In the genomic region with DNA sequence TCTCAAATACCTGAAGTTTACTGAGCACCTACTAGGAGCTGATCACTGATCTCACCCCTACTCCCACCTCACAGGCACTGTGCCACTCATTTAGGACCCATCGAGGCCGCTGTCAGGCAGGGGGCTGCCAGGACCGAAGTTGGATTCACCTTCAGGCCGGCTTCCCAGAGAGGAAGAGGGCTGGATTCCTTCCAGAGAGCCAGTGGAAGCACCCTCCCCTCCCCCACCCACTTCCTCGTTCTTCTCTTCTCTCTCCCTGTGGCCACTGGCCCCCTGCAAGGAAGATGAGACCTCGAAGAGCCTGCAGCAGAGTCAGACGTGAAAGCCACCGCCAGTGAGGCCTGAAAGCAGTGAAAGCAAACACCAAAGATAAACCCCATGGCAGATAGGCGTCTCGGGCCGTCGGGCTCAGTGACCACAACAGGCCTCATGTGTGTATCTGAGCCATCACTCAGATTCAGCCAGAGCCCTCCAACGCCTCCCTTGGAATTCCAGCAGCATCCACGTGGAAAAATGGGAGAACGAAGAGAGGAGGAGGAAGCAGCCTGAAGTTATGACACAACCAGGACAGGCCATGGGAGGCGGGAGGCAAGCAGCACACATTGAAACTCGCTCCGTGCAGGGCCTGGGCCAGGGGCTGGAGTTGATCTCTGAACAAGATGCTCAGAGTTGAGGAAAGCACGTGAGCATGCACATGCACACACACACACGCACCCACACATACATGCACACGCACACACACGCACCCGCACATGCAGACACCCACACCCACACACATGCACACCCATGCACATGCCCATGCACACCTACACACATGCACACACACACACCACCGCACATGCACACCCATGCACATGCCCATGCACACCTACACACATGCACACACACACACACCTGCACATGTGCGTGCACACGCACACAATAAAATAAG, we compare ENCODE assay signal across 10 cellular contexts. TPM values are rescaled to one million over a fixed set of nuclear protein-coding genes. Genes with fewer than 3 reads are reported as not detected.
DNase-seq lines count a peak whose midpoint lies in the region; ATAC-seq and TF ChIP-seq lines count a peak whose summit lies in the region.
"Had no signal": no experiment of that assay in that cellular context is flagged by ENCODE, and none has a peak within 500 bp of the region (broad histone marks: within the 10 kb centered on the region; RNA-seq: fewer than 3 reads in every experiment).

No MANE protein-coding gene starts in this region.

- no peaks in the 10 kb centered on the region for H3K27me3 Mint-ChIP-seq in activated CD4-positive, alpha-beta T cell treated with anti-CD3 and anti-CD28 coated beads, Interleukin-2, amount 10 ng/mL, durations not matched to agents 24 days and 14 days

- H3K9me3 Mint-ChIP-seq in activated CD4-positive, alpha-beta T cell treated with anti-CD3 and anti-CD28 coated beads, Interleukin-2, amount 10 ng/mL, durations not matched to agents 24 days and 14 days: no peaks in the 10 kb centered on the region
- H3K9me3 Mint-ChIP-seq in stimulated activated effector memory CD8-positive, alpha-beta T cell treated with anti-CD3 and anti-CD28 coated beads, Interleukin-12 subunit alpha, Interleukin-12 subunit beta, amount 100 ng/mL, for 72 hours: no peaks in the 10 kb centered on the region

- H3K4me1 ChIP-seq in Peyer's patch: peaks cover 0 to 29% (median 18%) of the 10 kb centered on the region in 4 donors

- H3K27ac ChIP-seq in Peyer's patch (peak overlapping the region in 3 of 4 donors; percentile 25 to 82 (median 66)), epithelial cell of prostate (peak overlapping the region; percentile 64)

- TF ChIP-seq CTCF in Peyer's patch (IDR thresholded peaks at IDR 0.05): no peak

- intact Hi-C loops in activated CD4-positive, alpha-beta T cell treated with anti-CD3 and anti-CD28 coated beads, Interleukin-2, amount 10 ng/mL, durations not matched to agents 24 days and 14 days (cut with micrococcal nuclease): loop anchor here (10.0 kb wide), 1 partner anchor 455 kb away; a partner anchor contains a TSS

- no peak for TF ChIP-seq POLR2A in Peyer's patch (IDR thresholded peaks at IDR 0.05)

- H3K27ac Mint-ChIP-seq in activated CD4-positive, alpha-beta T cell treated with anti-CD3 and anti-CD28 coated beads, Interleukin-2, amount 10 ng/mL, durations not matched to agents 24 days and 14 days: peak overlapping the region; percentile 75
- H3K27ac Mint-ChIP-seq in stimulated activated effector memory CD8-positive, alpha-beta T cell treated with anti-CD3 and anti-CD28 coated beads, Interleukin-12 subunit alpha, Interleukin-12 subunit beta, amount 100 ng/mL, for 72 hours: peak overlapping the region; percentile 90

- no peaks in the 10 kb centered on the region for H3K36me3 ChIP-seq in Peyer's patch

- H3K9me3 ChIP-seq in Peyer's patch: no peaks in the 10 kb centered on the region

- H3K4me3 Mint-ChIP-seq in activated CD4-positive, alpha-beta T cell treated with anti-CD3 and anti-CD28 coated beads, Interleukin-2, amount 10 ng/mL, durations not matched to agents 24 days and 14 days: peak overlapping the region; percentile 77
- H3K4me3 Mint-ChIP-seq in stimulated activated effector memory CD8-positive, alpha-beta T cell treated with anti-CD3 and anti-CD28 coated beads, Interleukin-12 subunit alpha, Interleukin-12 subunit beta, amount 100 ng/mL, for 72 hours: peak overlapping the region; percentile 68

- DNase-seq in activated CD4-positive, alpha-beta T cell treated with anti-CD3 and anti-CD28 coated beads, Interleukin-2, amount 10 ng/mL, durations not matched to agents 24 days and 14 days: no peak
- DNase-seq in activated CD4-positive, alpha-beta T cell treated with anti-CD3 and anti-CD28 coated beads for 1 hour: no peak
- DNase-seq in Peyer's patch (peak in 1 of 3 donors; percentile 17), epithelial cell of prostate (ENCODE audit: low read depth, low spot score) (no peak), AG08395 (ENCODE audit: low spot score) (no peak)
- no peak for DNase-seq in stimulated activated effector memory CD8-positive, alpha-beta T cell treated with anti-CD3 and anti-CD28 coated beads, Interleukin-12 subunit alpha, Interleukin-12 subunit beta, amount 100 ng/mL, for 72 hours (ENCODE audit: low spot score in 2 of 2)

- H3K27me3 ChIP-seq in Peyer's patch: no peaks in the 10 kb centered on the region

- H3K4me1 Mint-ChIP-seq in activated CD4-positive, alpha-beta T cell treated with anti-CD3 and anti-CD28 coated beads, Interleukin-2, amount 10 ng/mL, durations not matched to agents 24 days and 14 days: peaks cover 35% of the 10 kb centered on the region
- H3K4me1 Mint-ChIP-seq in stimulated activated effector memory CD8-positive, alpha-beta T cell treated with anti-CD3 and anti-CD28 coated beads, Interleukin-12 subunit alpha, Interleukin-12 subunit beta, amount 100 ng/mL, for 72 hours: peaks cover 34% of the 10 kb centered on the region

- no peaks in the 10 kb centered on the region for H3K36me3 Mint-ChIP-seq in activated CD4-positive, alpha-beta T cell treated with anti-CD3 and anti-CD28 coated beads, Interleukin-2, amount 10 ng/mL, durations not matched to agents 24 days and 14 days (ENCODE audit: low read depth)
- H3K36me3 Mint-ChIP-seq in stimulated activated effector memory CD8-positive, alpha-beta T cell treated with anti-CD3 and anti-CD28 coated beads, Interleukin-12 subunit alpha, Interleukin-12 subunit beta, amount 100 ng/mL, for 72 hours: no peaks in the 10 kb centered on the region

- no peak overlapping the region for H3K4me3 ChIP-seq in Peyer's patch

- peak; percentile 23 for ATAC-seq in stimulated activated effector memory CD8-positive, alpha-beta T cell treated with anti-CD3 and anti-CD28 coated beads, Interleukin-12 subunit alpha, Interleukin-12 subunit beta, amount 100 ng/mL, for 72 hours
- ATAC-seq in HG02973 (IDR thresholded peaks at IDR 0.05; ENCODE audit: unreplicated experiment) (no peak), GM21529 (IDR thresholded peaks at IDR 0.05; ENCODE audit: unreplicated experiment) (no peak)

RNA-seq across cellular contexts. Expression of a gene that starts 6.2 kb away (rescaled TPM):
- total RNA-seq in activated CD4-positive, alpha-beta T cell treated with anti-CD3 and anti-CD28 coated beads, Interleukin-2, amount 10 ng/mL, durations not matched to agents 24 days and 14 days: 13.1 and 14.0 TPM in 2 replicates
- 10 to 100 TPM in 3 of 4 donors, 1 to 10 TPM in 1; 9.5 to 32.2 (median 25.5) TPM for total RNA-seq in Peyer's patch

RNA-seq across cellular contexts. Expression of a gene that starts 32.2 kb away (rescaled TPM):
- not detected in 2 replicates for total RNA-seq in activated CD4-positive, alpha-beta T cell treated with anti-CD3 and anti-CD28 coated beads, Interleukin-2, amount 10 ng/mL, durations not matched to agents 24 days and 14 days
- not detected for total RNA-seq in Peyer's patch

RNA-seq across cellular contexts. Expression of a gene that starts 38.3 kb away (rescaled TPM):
- not detected in 2 replicates for total RNA-seq in activated CD4-positive, alpha-beta T cell treated with anti-CD3 and anti-CD28 coated beads, Interleukin-2, amount 10 ng/mL, durations not matched to agents 24 days and 14 days
- not detected for total RNA-seq in Peyer's patch
- total RNA-seq: fibroblast of villous mesenchyme, omental fat pad had no signal

RNA-seq across cellular contexts. Expression of a gene that starts 48.8 kb away (rescaled TPM):
- total RNA-seq in activated CD4-positive, alpha-beta T cell treated with anti-CD3 and anti-CD28 coated beads, Interleukin-2, amount 10 ng/mL, durations not matched to agents 24 days and 14 days: 80.1 and 81.5 TPM in 2 replicates
- total RNA-seq in Peyer's patch: 10 to 100 TPM in 3 of 4 donors, 1 to 10 TPM in 1; 10.0 to 50.3 (median 11.5) TPM
